In genomic region chr2:181673178-181673577, GRCh38 we compare ENCODE assay signal across 11 cellular contexts.
DNase-seq lines count a peak whose midpoint lies in the region; ATAC-seq lines count a peak whose summit lies in the region.
"Had no signal": no experiment of that assay in that cellular context is flagged by ENCODE, and none has a peak within 500 bp of the region (broad histone marks: within the 10 kb centered on the region; RNA-seq: fewer than 3 reads in every experiment).

No MANE protein-coding gene starts in this region.

- DNase-seq in NCI-H2171 treated with DMSO at 0.1 percent for 48 hours (lab: John Stamatoyannopoulos, UW) (peak; percentile 97), cerebellar cortex (ENCODE audit: low spot score) (peak; percentile 92), 8988T (no peak), DMS153 treated with DMSO at 0.1 percent for 48 hours (lab: John Stamatoyannopoulos, UW; ENCODE audit: unreplicated experiment) (no peak)
- DNase-seq in stimulated activated CD4-positive, alpha-beta T cell treated with anti-CD3 and anti-CD28 coated beads, Interleukin-2, amount 100 ng/mL, for 24 hours: no peak
- DNase-seq: body of pancreas, DND-41, erythroblast, thyroid gland had no signal

- peak; percentile 21 for ATAC-seq in GM19035 (IDR thresholded peaks at IDR 0.05; ENCODE audit: unreplicated experiment)
- ATAC-seq in HG03045 (IDR thresholded peaks at IDR 0.05; ENCODE audit: unreplicated experiment): peak; percentile 31
- ATAC-seq: body of pancreas had no signal

Comparison
In these comparisons a context has a peak if more than half of its experiments do, and no peak if none do; other contexts are left out.
1. DNase-seq: peak in NCI-H2171 treated with DMSO at 0.1 percent for 48 hours (single experiment) and cerebellar cortex (single experiment); none in stimulated activated CD4-positive, alpha-beta T cell treated with anti-CD3 and anti-CD28 coated beads, Interleukin-2, amount 100 ng/mL, for 24 hours (0 of 2), 8988T (single experiment) and DMS153 treated with DMSO at 0.1 percent for 48 hours (single experiment).